ENCODE assay signal across 29 cellular contexts in genomic region chr1:30726254-30726653, GRCh38. TPM values are rescaled to one million over a fixed set of nuclear protein-coding genes. Genes with fewer than 3 reads are reported as not detected.
"Had no signal": no experiment of that assay in that cellular context is flagged by ENCODE, and none has a peak within 500 bp of the region (broad histone marks: within the 10 kb centered on the region; RNA-seq: fewer than 3 reads in every experiment).

No MANE protein-coding gene starts in this region.

- H3K4me1 ChIP-seq: body of pancreas, pancreas, prostate gland, sigmoid colon, upper lobe of left lung had no signal

- DNase-seq: activated CD4-positive, alpha-beta memory T cell treated with anti-CD3 and anti-CD28 coated beads for 36 hours; activated CD4-positive, alpha-beta T cell treated with anti-CD3 and anti-CD28 coated beads, Interleukin-2, amount 10 ng/mL, durations not matched to agents 24 days and 14 days; activated CD4-positive, CD25-positive, alpha-beta regulatory T cell treated with anti-CD3 and anti-CD28 coated beads, Interleukin-2, amount 50 U/mL, for 72 hours; activated CD8-positive, alpha-beta memory T cell treated with anti-CD3 and anti-CD28 coated beads, Interleukin-2, amount 50 U/mL, for 4 hours; activated naive CD8-positive, alpha-beta T cell treated with anti-CD3 and anti-CD28 coated beads, Interleukin-2, amount 50 U/mL, for 24 hours; activated T-cell treated with anti-CD3 and anti-CD28 coated beads, Interleukin-2, amount 50 U/mL, for 1 hour; aorta; body of pancreas; cerebellar nuclear complex; cortex of kidney; hippocampal formation; lower lobe of right lung; mesendoderm; natural killer cell; retina; sigmoid colon; small intestine; stimulated activated CD4-positive, alpha-beta T cell treated with anti-CD3 and anti-CD28 coated beads, Interleukin-4, amount 100 ng/mL, for 24 hours; T-helper 17 cell; T1000; upper lobe of left lung had no signal

- H3K27me3 ChIP-seq: body of pancreas, pancreas, sigmoid colon, thyroid gland, upper lobe of left lung had no signal

- H3K4me3 ChIP-seq: body of pancreas, lower lobe of right lung, pancreas, prostate gland, sigmoid colon, thyroid gland, upper lobe of left lung had no signal

- H3K9me3 ChIP-seq: body of pancreas, lower lobe of right lung, pancreas, prostate gland, sigmoid colon, thyroid gland, upper lobe of left lung had no signal

- ATAC-seq: activated naive CD8-positive, alpha-beta T cell treated with anti-CD3 and anti-CD28 coated beads, Interleukin-2, amount 50 U/mL, for 24 hours; activated T-helper 17 cell treated with anti-CD3 and anti-CD28 coated beads, Interleukin-2, amount 50 U/mL, for 72 hours; body of pancreas; esophagus mucosa; left lobe of liver; lower lobe of right lung; natural killer cell; pancreas; stimulated activated effector memory CD8-positive, alpha-beta T cell treated with anti-CD3 and anti-CD28 coated beads, Interleukin-12 subunit alpha, Interleukin-12 subunit beta, amount 100 ng/mL, for 72 hours; T-helper 17 cell had no signal

- H3K27ac ChIP-seq: body of pancreas, lower lobe of right lung, pancreas, prostate gland, sigmoid colon, upper lobe of left lung had no signal

- H3K36me3 ChIP-seq: prostate gland, thyroid gland had no signal

RNA-seq across cellular contexts. Expression of gene MATN1, which starts 2.9 kb away (rescaled TPM):
- total RNA-seq: esophagus mucosa, left lobe of liver, lower lobe of right lung, subcutaneous adipose tissue had no signal
